1 cellular context compared by ENCODE assay signal in genomic region chr2:38064805-38065501, GRCh38.
A peak's percentile ranks its signal among the peaks of the same experiment; 100 is the strongest.
TF ChIP-seq lines count a peak whose summit lies in the region.

No MANE protein-coding gene starts in this region.

TF ChIP-seq in HepG2, 621 proteins besides CTCF, POLR2A, EP300 and RAD21:
- no peak for TF ChIP-seq AHDC1 (CRISPR knock-in tag; IDR thresholded peaks at IDR 0.05; ENCODE audit: borderline replicate concordance)
- peak in 1 of 2 experiments; percentile 34; a peak in 1 of 4 replicates for TF ChIP-seq ATF4 (CRISPR knock-in tag; IDR thresholded peaks at IDR 0.05)
- no peak for TF ChIP-seq CCDC6 (CRISPR knock-in tag; IDR thresholded peaks at IDR 0.05)
- TF ChIP-seq ZNF362 (CRISPR knock-in tag; IDR thresholded peaks at IDR 0.05; ENCODE audit: borderline replicate concordance): no peak
- no peak for TF ChIP-seq ZNF788 (CRISPR knock-in tag; IDR thresholded peaks at IDR 0.05; ENCODE audit: borderline replicate concordance)
- peak; percentile 47; the same call in 1 of the 2 replicates for TF ChIP-seq FOSL2 (CRISPR knock-in tag; IDR thresholded peaks at IDR 0.05)
- peak in 1 of 2 experiments; percentile 71; a peak in 3 of 4 replicates for TF ChIP-seq MAFK (conservative IDR thresholded peaks at IDR 0.05 in 1 of 2, IDR thresholded peaks at IDR 0.05 in 1 of 2; ENCODE audit: low read length in 2 of 2)
- no peak for TF ChIP-seq SP1 (IDR thresholded peaks at IDR 0.05)
- no peak for TF ChIP-seq SP1 (CRISPR knock-in tag; IDR thresholded peaks at IDR 0.05)
- peak; percentile 46; the same call in 1 of the 2 replicates for TF ChIP-seq MAFF (IDR thresholded peaks at IDR 0.05; ENCODE audit: low read depth, low read length)
